ENCODE assay signal across 22 cellular contexts in genomic region chr1:232443372-232443771, GRCh38.
DNase-seq lines count a peak whose midpoint lies in the region; TF ChIP-seq lines count a peak whose summit lies in the region.
"Had no signal": no experiment of that assay in that cellular context is flagged by ENCODE, and none has a peak within 500 bp of the region (broad histone marks: within the 10 kb centered on the region; RNA-seq: fewer than 3 reads in every experiment).

No MANE protein-coding gene starts in this region.

- H3K4me1 ChIP-seq in BE2C: peaks cover 20% of the 10 kb centered on the region; the same call in 1 of the 2 replicates
- H3K4me1 ChIP-seq in CD8-positive, alpha-beta memory T cell (ENCODE audit: insufficient read depth, low read length): no peaks in the 10 kb centered on the region
- H3K4me1 ChIP-seq in HAP-1: no peaks in the 10 kb centered on the region
- H3K4me1 ChIP-seq in mesenchymal stem cell (ENCODE audit: control insufficient read depth, insufficient read depth, low read depth, low read length): peaks cover 12% of the 10 kb centered on the region
- H3K4me1 ChIP-seq: Peyer's patch, SJCRH30 had no signal

- no peak overlapping the region for H2BK15ac ChIP-seq in mesenchymal stem cell (ENCODE audit: low read depth, poor library complexity, severe bottlenecking)

- TF ChIP-seq CTCF in BE2C (IDR thresholded peaks at IDR 0.05; ENCODE audit: low read depth, low read length): no peak

- peaks cover 0 to 2% of the 10 kb centered on the region in 2 donors for H3K27me3 Mint-ChIP-seq in CD8-positive, alpha-beta memory T cell

- no peak overlapping the region for H3K14ac ChIP-seq in mesenchymal stem cell (ENCODE audit: low read length in 2 of 2)

- no peak overlapping the region for H3K4me2 ChIP-seq in mesenchymal stem cell (ENCODE audit: low read length, poor library complexity, severe bottlenecking)
- H3K4me2 ChIP-seq: GM23338 had no signal

- H3K23ac ChIP-seq in mesenchymal stem cell (ENCODE audit: low read length in 2 of 2): no peak overlapping the region

- H4K91ac ChIP-seq in mesenchymal stem cell (ENCODE audit: low read length): no peak overlapping the region

- POLR2A ChIA-PET in CD8-positive, alpha-beta memory T cell (lab: Charles Lee): no interaction called here

- no peak overlapping the region for H3K4ac ChIP-seq in mesenchymal stem cell (ENCODE audit: low read depth in 1 of 2, low read length in 2 of 2)

- H3K4me3 Mint-ChIP-seq in CD8-positive, alpha-beta memory T cell: no peak overlapping the region
- H3K4me3 Mint-ChIP-seq: GM23338 had no signal

- peak; percentile 65 for DNase-seq in BE2C
- DNase-seq in SK-N-DZ (ENCODE audit: low spot score): peak; percentile 78
- DNase-seq in islet precursor cell: peak; percentile 50
- DNase-seq in renal cortical epithelial cell (ENCODE audit: low read depth): peak; percentile 53
- DNase-seq in CD8-positive, alpha-beta memory T cell: no peak
- DNase-seq in HAP-1 (ENCODE audit: low spot score in 2 of 2): no peak
- DNase-seq in mesenchymal stem cell: no peak
- DNase-seq: AML-193; DMS79; HCEC 1CT; KG1; NCI-H1092 treated with DMSO at 0.1 percent for 48 hours; NCI-H1436 treated with DMSO at 0.1 percent for 48 hours; NCI-H2029; NCI-H2227 treated with DMSO at 0.1 percent for 48 hours; NCI-H510A; NK-92 treated with Interleukin-12 subunit alpha and Interleukin-12 subunit beta, amount 100 ng/mL, for 24 hours; Peyer's patch; SJCRH30 had no signal

- peaks cover 9% of the 10 kb centered on the region for H3K79me1 ChIP-seq in mesenchymal stem cell (replicated peaks; ENCODE audit: low read length, poor library complexity, severe bottlenecking)

- H3K36me3 Mint-ChIP-seq in CD8-positive, alpha-beta memory T cell: peaks cover 0 to 3% (median 2%) of the 10 kb centered on the region in 3 donors

- H3K9me3 ChIP-seq in BE2C (no peaks in the 10 kb centered on the region), HAP-1 (no peaks in the 10 kb centered on the region), mesenchymal stem cell (ENCODE audit: control insufficient read depth, low read length) (no peaks in the 10 kb centered on the region)
- H3K9me3 ChIP-seq in CD8-positive, alpha-beta memory T cell (ENCODE audit: low read length): no peaks in the 10 kb centered on the region
- H3K9me3 ChIP-seq: Peyer's patch, SJCRH30 had no signal

- H2BK12ac ChIP-seq in mesenchymal stem cell (ENCODE audit: low read length in 2 of 2): no peak overlapping the region

- no peak overlapping the region for H4K8ac ChIP-seq in mesenchymal stem cell (ENCODE audit: low read length)

- in situ Hi-C loops in HAP-1 (cut with MboI; ENCODE audit: low sequenced_read_pairs): no loop called here

- no peaks in the 10 kb centered on the region for H3K36me3 ChIP-seq in BE2C
- no peaks in the 10 kb centered on the region for H3K36me3 ChIP-seq in CD8-positive, alpha-beta memory T cell (ENCODE audit: insufficient read depth, low read length)
- peaks cover 1% of the 10 kb centered on the region; the same call in 1 of the 2 replicates for H3K36me3 ChIP-seq in HAP-1 (replicated peaks)
- H3K36me3 ChIP-seq in mesenchymal stem cell (ENCODE audit: control insufficient read depth in 1 of 2, insufficient read depth in 2 of 2, low read depth in 1 of 2, low read length in 2 of 2): peaks cover 12 to 36% of the 10 kb centered on the region in 2 experiments
- H3K36me3 ChIP-seq: SJCRH30 had no signal

- H3K18ac ChIP-seq in mesenchymal stem cell (ENCODE audit: low read depth in 1 of 2, low read length in 2 of 2): no peak overlapping the region

- no peaks in the 10 kb centered on the region for H3K9me3 Mint-ChIP-seq in CD8-positive, alpha-beta memory T cell
- H3K9me3 Mint-ChIP-seq: GM23338 had no signal

- H2BK5ac ChIP-seq in mesenchymal stem cell (ENCODE audit: low read depth, low read length, poor library complexity, severe bottlenecking): no peak overlapping the region

- no peak overlapping the region for H2AFZ ChIP-seq in mesenchymal stem cell (ENCODE audit: low read depth, low read length)
- H2AFZ ChIP-seq: GM23338 had no signal

- CTCF ChIA-PET in CD8-positive, alpha-beta memory T cell (lab: Charles Lee): no interaction called here

- H3K27me3 ChIP-seq in BE2C: no peaks in the 10 kb centered on the region
- H3K27me3 ChIP-seq in CD8-positive, alpha-beta memory T cell (ENCODE audit: insufficient read depth, low read length, poor library complexity, severe bottlenecking): no peaks in the 10 kb centered on the region
- no peaks in the 10 kb centered on the region for H3K27me3 ChIP-seq in HAP-1 (ENCODE audit: low read depth)
- no peaks in the 10 kb centered on the region for H3K27me3 ChIP-seq in mesenchymal stem cell (ENCODE audit: control insufficient read depth in 1 of 2, insufficient read depth in 1 of 2, low read length in 2 of 2)
- H3K27me3 ChIP-seq: Peyer's patch, SJCRH30 had no signal

- no peak overlapping the region for H3K9ac ChIP-seq in mesenchymal stem cell (ENCODE audit: low read length)

- H3K4me1 Mint-ChIP-seq in CD8-positive, alpha-beta memory T cell: no peaks in the 10 kb centered on the region

- no peak overlapping the region for H2BK120ac ChIP-seq in mesenchymal stem cell (ENCODE audit: low read depth, low read length)

- H3K27ac Mint-ChIP-seq in CD8-positive, alpha-beta memory T cell: no peak overlapping the region
- H3K27ac Mint-ChIP-seq: GM23338 had no signal

- 85% methylated on average over 7 of the region's 7 CpGs for WGBS in mesenchymal stem cell

- H2AK5ac ChIP-seq in mesenchymal stem cell (ENCODE audit: low read length, severe bottlenecking): no peak overlapping the region

- H3K4me3 ChIP-seq in BE2C (ENCODE audit: low read depth, low read length) (no peak overlapping the region), HAP-1 (no peak overlapping the region), mesenchymal stem cell (ENCODE audit: insufficient read depth in 1 of 2, low read depth in 1 of 2, low read length in 2 of 2) (no peak overlapping the region)
- H3K4me3 ChIP-seq in CD8-positive, alpha-beta memory T cell (ENCODE audit: low read length): no peak overlapping the region
- H3K4me3 ChIP-seq: GM12878, GM23338, Peyer's patch, SJCRH30 had no signal

- no peak overlapping the region for H3K27ac ChIP-seq in CD8-positive, alpha-beta memory T cell (ENCODE audit: low read depth, low read length)
- no peak overlapping the region for H3K27ac ChIP-seq in mesenchymal stem cell (ENCODE audit: low read length, poor library complexity, severe bottlenecking)
- H3K27ac ChIP-seq: C4-2B, Peyer's patch, SJCRH30 had no signal

Comparison
In these comparisons a context has a peak if more than half of its experiments do, and no peak if none do; other contexts are left out.
1. DNase-seq: peak in BE2C (single experiment), SK-N-DZ (single experiment), islet precursor cell (single experiment) and renal cortical epithelial cell (single experiment); none in CD8-positive, alpha-beta memory T cell (0 of 5), HAP-1 (0 of 2) and mesenchymal stem cell (single experiment).